In the genomic region with DNA sequence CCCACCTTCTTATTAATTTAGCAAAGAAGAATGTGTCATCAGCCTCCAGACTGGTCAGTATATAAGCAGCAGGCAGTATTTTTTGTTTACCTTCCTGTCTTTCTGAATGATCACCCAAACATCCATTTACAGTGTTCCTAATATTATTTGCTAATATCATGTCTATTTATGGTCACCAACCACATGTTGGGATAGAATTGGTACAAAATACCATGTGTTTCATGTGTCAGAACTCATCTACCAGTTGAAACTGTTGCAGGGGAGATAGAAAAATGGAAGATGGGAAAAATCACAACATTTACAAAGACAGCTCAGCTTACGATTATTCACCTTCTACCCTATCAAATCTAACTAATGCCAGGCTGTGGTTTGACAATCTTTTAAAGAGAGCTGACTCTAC, we compare ENCODE assay signal across 25 cellular contexts.
A peak's percentile ranks its signal among the peaks of the same experiment; 100 is the strongest.
DNase-seq lines count a peak whose midpoint lies in the region; ATAC-seq and TF ChIP-seq lines count a peak whose summit lies in the region.
"Had no signal": no experiment of that assay in that cellular context is flagged by ENCODE, and none has a peak within 500 bp of the region (broad histone marks: within the 10 kb centered on the region; RNA-seq: fewer than 3 reads in every experiment).

No MANE protein-coding gene starts in this region.

- H3K4me1 Mint-ChIP-seq in activated CD4-positive, alpha-beta T cell treated with anti-CD3 and anti-CD28 coated beads, Interleukin-2, amount 10 ng/mL, durations not matched to agents 24 days and 14 days, result peaks cover 66% of the 10 kb centered on the region
- H3K4me1 Mint-ChIP-seq in CD4-positive, CD25-positive, alpha-beta regulatory T cell, result peaks cover 35 to 87% (median 66%) of the 10 kb centered on the region in 4 donors
- H3K4me1 Mint-ChIP-seq in activated B cell treated with CpG ODN at 0.5 μM for 24 hours, result peaks cover 82% of the 10 kb centered on the region
- H3K4me1 Mint-ChIP-seq in naive thymus-derived CD8-positive, alpha-beta T cell, result peaks cover 51 to 91% (median 80%) of the 10 kb centered on the region in 4 donors

- peaks cover 35% of the 10 kb centered on the region for H3K36me3 Mint-ChIP-seq in activated CD4-positive, alpha-beta T cell treated with anti-CD3 and anti-CD28 coated beads, Interleukin-2, amount 10 ng/mL, durations not matched to agents 24 days and 14 days (ENCODE audit: low read depth)
- peaks cover 26% of the 10 kb centered on the region for H3K36me3 Mint-ChIP-seq in CD4-positive, CD25-positive, alpha-beta regulatory T cell
- H3K36me3 Mint-ChIP-seq in activated B cell treated with CpG ODN at 0.5 μM for 24 hours (ENCODE audit: low read depth), result peaks cover 34% of the 10 kb centered on the region
- H3K36me3 Mint-ChIP-seq in naive thymus-derived CD8-positive, alpha-beta T cell, result peaks cover 0 to 20% (median 0%) of the 10 kb centered on the region in 3 donors

- intact Hi-C loops in activated CD4-positive, alpha-beta T cell treated with anti-CD3 and anti-CD28 coated beads, Interleukin-2, amount 10 ng/mL, durations not matched to agents 24 days and 14 days (cut with micrococcal nuclease), result loop anchor here (1.0 kb wide), 1 partner anchor 11 kb away; no protein-coding TSS in a partner anchor
- intact Hi-C loops in activated B cell treated with CpG ODN at 0.5 μM for 24 hours (cut with micrococcal nuclease), result no loop called here

- H3K9me3 ChIP-seq in CD4-positive, CD25-positive, alpha-beta regulatory T cell (ENCODE audit: control insufficient read depth in 2 of 2, low read length in 2 of 2), result no peaks in the 10 kb centered on the region
- H3K9me3 ChIP-seq: breast epithelium, testis had no signal

- H3K27me3 ChIP-seq in CD4-positive, CD25-positive, alpha-beta regulatory T cell (ENCODE audit: control insufficient read depth, insufficient read depth, low read length), result no peaks in the 10 kb centered on the region
- H3K27me3 ChIP-seq: breast epithelium, testis had no signal

- peak overlapping the region; percentile 41 for H3K27ac ChIP-seq in CD4-positive, CD25-positive, alpha-beta regulatory T cell (ENCODE audit: insufficient read depth, low read length, poor library complexity, severe bottlenecking)
- H3K27ac ChIP-seq: breast epithelium, parathyroid adenoma, SK-N-MC, testis had no signal

- peak overlapping the region; percentile 0 for H3K27ac Mint-ChIP-seq in activated CD4-positive, alpha-beta T cell treated with anti-CD3 and anti-CD28 coated beads, Interleukin-2, amount 10 ng/mL, durations not matched to agents 24 days and 14 days
- H3K27ac Mint-ChIP-seq in CD4-positive, CD25-positive, alpha-beta regulatory T cell, result peak overlapping the region; percentile 56 to 67 (median 57)
- peak overlapping the region; percentile 81 for H3K27ac Mint-ChIP-seq in activated B cell treated with CpG ODN at 0.5 μM for 24 hours
- H3K27ac Mint-ChIP-seq in naive thymus-derived CD8-positive, alpha-beta T cell, result peak overlapping the region; percentile 4 to 100 (median 81)
- H3K27ac Mint-ChIP-seq: T-helper 1 cell treated with Interleukin-12 subunit alpha and Interleukin-12 subunit beta and Interleukin-4 antibody, amounts not matched to agents 30 μg/mL and 1 μg/mL, for 36 hours had no signal

- no peak for DNase-seq in activated CD4-positive, alpha-beta T cell treated with anti-CD3 and anti-CD28 coated beads, Interleukin-2, amount 10 ng/mL, durations not matched to agents 24 days and 14 days
- no peak for DNase-seq in activated CD4-positive, alpha-beta T cell treated with anti-CD3 and anti-CD28 coated beads, Interleukin-2, amount 50 U/mL, for 1 hour
- no peak for DNase-seq in CD4-positive, CD25-positive, alpha-beta regulatory T cell
- DNase-seq in activated B cell treated with CpG ODN at 0.5 μM for 24 hours, result no peak
- no peak for DNase-seq in naive thymus-derived CD8-positive, alpha-beta T cell
- DNase-seq in SIG-M5 (lab: John Stamatoyannopoulos, UW), result no peak
- DNase-seq in NCI-H226, result no peak
- DNase-seq: 8988T; activated CD4-positive, alpha-beta T cell treated with anti-CD3 and anti-CD28 coated beads for 1 hour; activated effector memory CD4-positive, alpha-beta T cell treated with anti-CD3 and anti-CD28 coated beads, Interleukin-2, amount 50 U/mL, for 16 hours; kidney; MV-4-11; NCI-H1436 treated with DMSO at 0.1 percent for 48 hours; NCI-H446; right cardiac atrium; stimulated activated CD4-positive, alpha-beta T cell treated with anti-CD3 and anti-CD28 coated beads, Interleukin-12 subunit alpha, Interleukin-12 subunit beta, amount 100 ng/mL, for 4 hours; stimulated activated CD4-positive, alpha-beta T cell treated with anti-CD3 and anti-CD28 coated beads, Interleukin-4, amount 100 ng/mL, for 24 hours; stimulated activated naive B cell treated with anti-CD40 and anti-IgM and Interleukin-4, amounts not matched to agents 10 μg/mL and 1 μg/mL and 100 μg/mL, for 72 hours; testis had no signal

- CTCF ChIA-PET in activated B cell treated with CpG ODN at 0.5 μM for 24 hours (lab: Charles Lee), result no interaction called here

- ATAC-seq in CD4-positive, CD25-positive, alpha-beta regulatory T cell (ENCODE audit: low read depth in 2 of 2), result no peak
- ATAC-seq in activated B cell treated with CpG ODN at 0.5 μM for 24 hours (ENCODE audit: low read depth) (no peak), HG03097 (IDR thresholded peaks at IDR 0.05; ENCODE audit: low FRiP score, unreplicated experiment) (no peak)
- no peak for ATAC-seq in naive thymus-derived CD8-positive, alpha-beta T cell
- ATAC-seq: right cardiac atrium; stimulated activated naive B cell treated with anti-CD40 and anti-IgM and Interleukin-4, amounts not matched to agents 10 μg/mL and 1 μg/mL and 100 μg/mL, for 72 hours had no signal

- H3K4me1 ChIP-seq in CD4-positive, CD25-positive, alpha-beta regulatory T cell (ENCODE audit: control insufficient read depth, insufficient read depth, low read length, poor library complexity, severe bottlenecking), result peaks cover 88% of the 10 kb centered on the region
- H3K4me1 ChIP-seq: breast epithelium, testis had no signal

- H3K4me3 ChIP-seq in CD4-positive, CD25-positive, alpha-beta regulatory T cell (ENCODE audit: low read depth, low read length), result no peak overlapping the region
- H3K4me3 ChIP-seq: breast epithelium, SK-N-MC, testis had no signal

- no peak for TF ChIP-seq CTCF in activated B cell treated with CpG ODN at 0.5 μM for 24 hours (IDR thresholded peaks at IDR 0.05)

- POLR2A ChIA-PET in activated B cell treated with CpG ODN at 0.5 μM for 24 hours (lab: Charles Lee), result interaction anchor here (1.5 to 1.8 kb wide), 2 partner anchors 11 to 64 kb away, joined by 4 read pairs; no protein-coding TSS in a partner anchor
- POLR2A ChIA-PET in naive thymus-derived CD8-positive, alpha-beta T cell (lab: Charles Lee), result interaction anchor here (0.8 to 2.2 kb wide), 7 partner anchors 12 to 66 kb away, joined by 3 to 14 read pairs (median 3); a partner anchor contains a TSS

- H3K27me3 Mint-ChIP-seq in activated CD4-positive, alpha-beta T cell treated with anti-CD3 and anti-CD28 coated beads, Interleukin-2, amount 10 ng/mL, durations not matched to agents 24 days and 14 days, result no peaks in the 10 kb centered on the region
- H3K27me3 Mint-ChIP-seq in CD4-positive, CD25-positive, alpha-beta regulatory T cell, result no peaks in the 10 kb centered on the region
- no peaks in the 10 kb centered on the region for H3K27me3 Mint-ChIP-seq in activated B cell treated with CpG ODN at 0.5 μM for 24 hours
- no peaks in the 10 kb centered on the region for H3K27me3 Mint-ChIP-seq in naive thymus-derived CD8-positive, alpha-beta T cell
- H3K27me3 Mint-ChIP-seq: stimulated activated naive B cell treated with anti-CD40 and anti-IgM and Interleukin-4, amounts not matched to agents 10 μg/mL and 1 μg/mL and 100 μg/mL, for 72 hours had no signal

- H3K36me3 ChIP-seq in CD4-positive, CD25-positive, alpha-beta regulatory T cell (ENCODE audit: control insufficient read depth, insufficient read depth, low read length), result peaks cover 10% of the 10 kb centered on the region
- H3K36me3 ChIP-seq: breast epithelium had no signal

- H3K9me3 Mint-ChIP-seq in activated CD4-positive, alpha-beta T cell treated with anti-CD3 and anti-CD28 coated beads, Interleukin-2, amount 10 ng/mL, durations not matched to agents 24 days and 14 days, result peaks cover 5% of the 10 kb centered on the region
- peaks cover 0 to under 1% (median 0%) of the 10 kb centered on the region in 7 donors for H3K9me3 Mint-ChIP-seq in CD4-positive, CD25-positive, alpha-beta regulatory T cell
- no peaks in the 10 kb centered on the region for H3K9me3 Mint-ChIP-seq in activated B cell treated with CpG ODN at 0.5 μM for 24 hours
- peaks cover 0 to 6% (median 0%) of the 10 kb centered on the region in 9 donors for H3K9me3 Mint-ChIP-seq in naive thymus-derived CD8-positive, alpha-beta T cell
- H3K9me3 Mint-ChIP-seq: neural crest cell; T-helper 1 cell treated with Interleukin-12 subunit alpha and Interleukin-12 subunit beta and Interleukin-4 antibody, amounts not matched to agents 30 μg/mL and 1 μg/mL, for 36 hours had no signal

- no peak overlapping the region for H3K4me3 Mint-ChIP-seq in activated CD4-positive, alpha-beta T cell treated with anti-CD3 and anti-CD28 coated beads, Interleukin-2, amount 10 ng/mL, durations not matched to agents 24 days and 14 days
- peak overlapping the region in 3 of 4 donors; percentile 7 to 55 (median 49) for H3K4me3 Mint-ChIP-seq in CD4-positive, CD25-positive, alpha-beta regulatory T cell
- H3K4me3 Mint-ChIP-seq in activated B cell treated with CpG ODN at 0.5 μM for 24 hours, result no peak overlapping the region
- H3K4me3 Mint-ChIP-seq in naive thymus-derived CD8-positive, alpha-beta T cell, result peak overlapping the region in 3 of 10 donors; percentile 33 to 53 (median 38)
- H3K4me3 Mint-ChIP-seq: neural crest cell; stimulated activated naive B cell treated with anti-CD40 and anti-IgM and Interleukin-4, amounts not matched to agents 10 μg/mL and 1 μg/mL and 100 μg/mL, for 72 hours; T-helper 1 cell treated with Interleukin-12 subunit alpha and Interleukin-12 subunit beta and Interleukin-4 antibody, amounts not matched to agents 30 μg/mL and 1 μg/mL, for 36 hours had no signal

Comparison
In these comparisons a context has a peak if more than half of its experiments do, and no peak if none do; other contexts are left out.
1. H3K27ac Mint-ChIP-seq: peak in every context shown above with its lines; median percentile 81 in activated B cell treated with CpG ODN at 0.5 μM for 24 hours; 81 in naive thymus-derived CD8-positive, alpha-beta T cell; 57 in CD4-positive, CD25-positive, alpha-beta regulatory T cell; 0 in activated CD4-positive, alpha-beta T cell treated with anti-CD3 and anti-CD28 coated beads, Interleukin-2, amount 10 ng/mL, durations not matched to agents 24 days and 14 days.
2. H3K4me3 Mint-ChIP-seq: peak in CD4-positive, CD25-positive, alpha-beta regulatory T cell (3 of 4); none in activated CD4-positive, alpha-beta T cell treated with anti-CD3 and anti-CD28 coated beads, Interleukin-2, amount 10 ng/mL, durations not matched to agents 24 days and 14 days (single experiment) and activated B cell treated with CpG ODN at 0.5 μM for 24 hours (single experiment).